Comparison of ENCODE assay signal across 1 cellular context in genomic region chrX:93422693-93423092, GRCh38.
TF ChIP-seq lines count a peak whose summit lies in the region.

No MANE protein-coding gene starts in this region.

TF ChIP-seq in K562, 482 proteins besides CTCF, POLR2A, EP300 and RAD21 (continued from another document):
- TF ChIP-seq ZBTB40 (IDR thresholded peaks at IDR 0.05) (no peak), ZBTB40 (CRISPR knock-in tag; IDR thresholded peaks at IDR 0.05) (no peak), SETDB1 (IDR thresholded peaks at IDR 0.05; ENCODE audit: low read length) (no peak), DEAF1 (CRISPR knock-in tag; IDR thresholded peaks at IDR 0.05) (no peak), BCLAF1 (IDR thresholded peaks at IDR 0.05; ENCODE audit: borderline replicate concordance in 1 of 2, control insufficient read depth in 1 of 2, low read depth in 2 of 2, low read length in 1 of 2) (no peak), CTCFL (IDR thresholded peaks at IDR 0.05; ENCODE audit: borderline replicate concordance, insufficient read depth, low read depth, low read length, poor library complexity, severe bottlenecking) (peak; percentile 6), SNAPC5 (CRISPR knock-in tag; IDR thresholded peaks at IDR 0.05) (no peak), TEAD2 (tag; IDR thresholded peaks at IDR 0.05) (no peak), ZNF695 (CRISPR knock-in tag; IDR thresholded peaks at IDR 0.05) (no peak), ZNF212 (CRISPR knock-in tag; IDR thresholded peaks at IDR 0.05) (no peak), HNRNPLL (IDR thresholded peaks at IDR 0.05; ENCODE audit: low read depth, low read length, poor library complexity, severe bottlenecking) (no peak)
